ENCODE assay signal across 16 cellular contexts in genomic region chr11:127653071-127653470, GRCh38.
DNase-seq lines count a peak whose midpoint lies in the region; ATAC-seq and TF ChIP-seq lines count a peak whose summit lies in the region.
"Had no signal": no experiment of that assay in that cellular context is flagged by ENCODE, and none has a peak within 500 bp of the region (broad histone marks: within the 10 kb centered on the region; RNA-seq: fewer than 3 reads in every experiment).

No MANE protein-coding gene starts in this region.

- CTCF ChIA-PET in Calu3 (lab: Charles Lee): no interaction called here
- CTCF ChIA-PET in activated CD4-positive, alpha-beta T cell treated with anti-CD3 and anti-CD28 coated beads for 36 hours (lab: Charles Lee): interaction anchor here (0.6 kb wide), 1 partner anchor 12 kb away, joined by 3 read pairs; no protein-coding TSS in a partner anchor

- no peaks in the 10 kb centered on the region for H3K4me1 Mint-ChIP-seq in Calu3 (ENCODE audit: low read depth, unreplicated experiment)
- H3K4me1 Mint-ChIP-seq in nephron: peaks cover 8% of the 10 kb centered on the region
- no peaks in the 10 kb centered on the region for H3K4me1 Mint-ChIP-seq in activated CD4-positive, alpha-beta T cell treated with anti-CD3 and anti-CD28 coated beads for 36 hours
- H3K4me1 Mint-ChIP-seq: CD4-positive, alpha-beta memory T cell had no signal

- H3K4me3 Mint-ChIP-seq in Calu3 (ENCODE audit: low read depth, unreplicated experiment): no peak overlapping the region
- H3K4me3 Mint-ChIP-seq in nephron: no peak overlapping the region
- no peak overlapping the region for H3K4me3 Mint-ChIP-seq in activated CD4-positive, alpha-beta T cell treated with anti-CD3 and anti-CD28 coated beads for 36 hours
- H3K4me3 Mint-ChIP-seq: CD4-positive, alpha-beta memory T cell; HFFc6 had no signal

- no peaks in the 10 kb centered on the region for H3K36me3 Mint-ChIP-seq in Calu3 (ENCODE audit: insufficient read depth, unreplicated experiment)
- no peaks in the 10 kb centered on the region for H3K36me3 Mint-ChIP-seq in nephron (ENCODE audit: low read depth)
- no peaks in the 10 kb centered on the region for H3K36me3 Mint-ChIP-seq in activated CD4-positive, alpha-beta T cell treated with anti-CD3 and anti-CD28 coated beads for 36 hours (ENCODE audit: low read depth)
- H3K36me3 Mint-ChIP-seq: CD4-positive, alpha-beta memory T cell had no signal

- H3K27me3 Mint-ChIP-seq in Calu3 (ENCODE audit: unreplicated experiment) (no peaks in the 10 kb centered on the region), nephron (ENCODE audit: low read depth) (no peaks in the 10 kb centered on the region)
- H3K27me3 Mint-ChIP-seq in activated CD4-positive, alpha-beta T cell treated with anti-CD3 and anti-CD28 coated beads for 36 hours: no peaks in the 10 kb centered on the region

- H3K4me3 ChIP-seq in epithelial cell of proximal tubule (ENCODE audit: low read depth, low read length): no peak overlapping the region
- H3K4me3 ChIP-seq: A549, HAP-1 had no signal

- TF ChIP-seq CTCF in Calu3 (IDR thresholded peaks at IDR 0.05; ENCODE audit: unreplicated experiment) (no peak), epithelial cell of proximal tubule (conservative IDR thresholded peaks at IDR 0.05; ENCODE audit: low read depth, low read length) (no peak), nephron (IDR thresholded peaks at IDR 0.05; ENCODE audit: unreplicated experiment in 3 of 3) (no peak)

- H3K27ac Mint-ChIP-seq in Calu3 (ENCODE audit: unreplicated experiment) (peak overlapping the region; percentile 51), nephron (peak overlapping the region in 2 of 3 experiments; percentile 49 to 61)
- no peak overlapping the region for H3K27ac Mint-ChIP-seq in activated CD4-positive, alpha-beta T cell treated with anti-CD3 and anti-CD28 coated beads for 36 hours
- H3K27ac Mint-ChIP-seq: CD4-positive, alpha-beta memory T cell; HFFc6 had no signal

- intact Hi-C loops in Calu3 (cut with micrococcal nuclease; ENCODE audit: unreplicated experiment): no loop called here
- intact Hi-C loops in activated CD4-positive, alpha-beta T cell treated with anti-CD3 and anti-CD28 coated beads for 36 hours (cut with DNase I, micrococcal nuclease): no loop called here

- ATAC-seq in activated CD4-positive, alpha-beta T cell treated with anti-CD3 and anti-CD28 coated beads for 36 hours: no peak
- ATAC-seq: A549 had no signal

- peaks cover 2% of the 10 kb centered on the region for H3K9me3 Mint-ChIP-seq in Calu3 (ENCODE audit: low read depth, unreplicated experiment)
- no peaks in the 10 kb centered on the region for H3K9me3 Mint-ChIP-seq in nephron
- peaks cover 2% of the 10 kb centered on the region for H3K9me3 Mint-ChIP-seq in activated CD4-positive, alpha-beta T cell treated with anti-CD3 and anti-CD28 coated beads for 36 hours (ENCODE audit: low read depth)
- H3K9me3 Mint-ChIP-seq: CD4-positive, alpha-beta memory T cell; HFFc6 had no signal

- BruUV-seq in Calu3 (replicated peaks; lab: Mats Ljungman, UMichigan): no TSS peak

- POLR2A ChIA-PET in activated CD4-positive, alpha-beta T cell treated with anti-CD3 and anti-CD28 coated beads for 36 hours (lab: Charles Lee): no interaction called here

- DNase-seq in Calu3 (no peak), epithelial cell of proximal tubule (ENCODE audit: low read depth) (peak; percentile 18), NCI-H2227 treated with DMSO at 0.1 percent for 48 hours (lab: John Stamatoyannopoulos, UW) (no peak)
- DNase-seq in activated CD4-positive, alpha-beta T cell treated with anti-CD3 and anti-CD28 coated beads for 36 hours: no peak
- no peak for DNase-seq in activated CD8-positive, alpha-beta memory T cell treated with anti-CD3 and anti-CD28 coated beads, Interleukin-2, amount 50 U/mL, for 4 hours
- DNase-seq: 8988T; C1 segment of cervical spinal cord; CD4-positive, alpha-beta memory T cell; COR-L47; DMS153; DND-41; GOT3; HFFc6 had no signal
